Comparison of ENCODE assay signal across 2 cellular contexts in genomic region chr1:109792056-109792831, GRCh38.
TF ChIP-seq lines count a peak whose summit lies in the region.

No MANE protein-coding gene starts in this region.

TF ChIP-seq in A549, 52 proteins besides CTCF, POLR2A, EP300 and RAD21:
- TF ChIP-seq, protein P1, sequence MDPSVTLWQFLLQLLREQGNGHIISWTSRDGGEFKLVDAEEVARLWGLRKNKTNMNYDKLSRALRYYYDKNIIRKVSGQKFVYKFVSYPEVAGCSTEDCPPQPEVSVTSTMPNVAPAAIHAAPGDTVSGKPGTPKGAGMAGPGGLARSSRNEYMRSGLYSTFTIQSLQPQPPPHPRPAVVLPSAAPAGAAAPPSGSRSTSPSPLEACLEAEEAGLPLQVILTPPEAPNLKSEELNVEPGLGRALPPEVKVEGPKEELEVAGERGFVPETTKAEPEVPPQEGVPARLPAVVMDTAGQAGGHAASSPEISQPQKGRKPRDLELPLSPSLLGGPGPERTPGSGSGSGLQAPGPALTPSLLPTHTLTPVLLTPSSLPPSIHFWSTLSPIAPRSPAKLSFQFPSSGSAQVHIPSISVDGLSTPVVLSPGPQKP (IDR thresholded peaks at IDR 0.05; ENCODE audit: low read depth, low read length): no peak
- TF ChIP-seq EHF (CRISPR knock-in tag; IDR thresholded peaks at IDR 0.05) (no peak), HES2 (IDR thresholded peaks at IDR 0.05) (no peak), POLR2AphosphoS2 (conservative IDR thresholded peaks at IDR 0.05; ENCODE audit: low read length) (no peak), JUN (IDR thresholded peaks at IDR 0.05) (peak in 1 of 2 experiments; percentile 62; a peak in 1 of 5 replicates), CBX8 (IDR thresholded peaks at IDR 0.05) (no peak), SMC3 (IDR thresholded peaks at IDR 0.05) (peak; percentile 85), FOSL2 (IDR thresholded peaks at IDR 0.05) (0 out of 2 replicates have a peak, but pooled peaks have one; percentile 27), FOSL2 (CRISPR knock-in tag; IDR thresholded peaks at IDR 0.05) (peak; percentile 76), MAFK (IDR thresholded peaks at IDR 0.05; ENCODE audit: partially characterized antibody) (peak; percentile 100), E2F6 (IDR thresholded peaks at IDR 0.05; ENCODE audit: borderline replicate concordance, low read depth) (no peak), NR3C1 (IDR thresholded peaks at IDR 0.05) (no peak), CHD4 (IDR thresholded peaks at IDR 0.05; ENCODE audit: borderline replicate concordance) (no peak), NFE2L2 (conservative IDR thresholded peaks at IDR 0.05; ENCODE audit: low read length) (peak; percentile 99), KDM5A (IDR thresholded peaks at IDR 0.05) (no peak), HDAC2 (IDR thresholded peaks at IDR 0.05) (no peak), BHLHE40 (IDR thresholded peaks at IDR 0.05; ENCODE audit: low read depth, low read length) (no peak), GATA3 (IDR thresholded peaks at IDR 0.05; ENCODE audit: borderline replicate concordance) (peak; percentile 72; the same call in 1 of the 2 replicates), CHD2 (IDR thresholded peaks at IDR 0.05; ENCODE audit: low read length, partially characterized antibody) (no peak), MYC (IDR thresholded peaks at IDR 0.05; ENCODE audit: borderline replicate concordance, low read length) (no peak), HOXB13 (CRISPR knock-in tag; IDR thresholded peaks at IDR 0.05; ENCODE audit: low read depth) (peak; percentile 5; the same call in 1 of the 2 replicates), EHMT2 (IDR thresholded peaks at IDR 0.05; ENCODE audit: low read depth) (no peak), ZC3H11A (IDR thresholded peaks at IDR 0.05) (no peak), KDM1A (IDR thresholded peaks at IDR 0.05; ENCODE audit: low read depth) (no peak), ZNF302 (CRISPR knock-in tag; IDR thresholded peaks at IDR 0.05) (0 out of 2 replicates have a peak, but pooled peaks have one; percentile 54), HOXB5 (CRISPR knock-in tag; IDR thresholded peaks at IDR 0.05) (0 out of 2 replicates have a peak, but pooled peaks have one; percentile 40), CBX2 (IDR thresholded peaks at IDR 0.05; ENCODE audit: borderline replicate concordance, low read depth) (no peak), PBX3 (IDR thresholded peaks at IDR 0.05) (0 out of 2 replicates have a peak, but pooled peaks have one; percentile 20), SREBF2 (IDR thresholded peaks at IDR 0.05) (no peak), HEYL (CRISPR knock-in tag; IDR thresholded peaks at IDR 0.05) (no peak), MAZ (IDR thresholded peaks at IDR 0.05; ENCODE audit: borderline replicate concordance, low read depth, low read length) (no peak), HOXA7 (CRISPR knock-in tag; IDR thresholded peaks at IDR 0.05) (no peak), PHF8 (IDR thresholded peaks at IDR 0.05; ENCODE audit: borderline replicate concordance, low read depth) (no peak)
- TF ChIP-seq, protein P2, sequence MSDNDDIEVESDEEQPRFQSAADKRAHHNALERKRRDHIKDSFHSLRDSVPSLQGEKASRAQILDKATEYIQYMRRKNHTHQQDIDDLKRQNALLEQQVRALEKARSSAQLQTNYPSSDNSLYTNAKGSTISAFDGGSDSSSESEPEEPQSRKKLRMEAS (IDR thresholded peaks at IDR 0.05): peak; percentile 80
- TF ChIP-seq, protein P3, sequence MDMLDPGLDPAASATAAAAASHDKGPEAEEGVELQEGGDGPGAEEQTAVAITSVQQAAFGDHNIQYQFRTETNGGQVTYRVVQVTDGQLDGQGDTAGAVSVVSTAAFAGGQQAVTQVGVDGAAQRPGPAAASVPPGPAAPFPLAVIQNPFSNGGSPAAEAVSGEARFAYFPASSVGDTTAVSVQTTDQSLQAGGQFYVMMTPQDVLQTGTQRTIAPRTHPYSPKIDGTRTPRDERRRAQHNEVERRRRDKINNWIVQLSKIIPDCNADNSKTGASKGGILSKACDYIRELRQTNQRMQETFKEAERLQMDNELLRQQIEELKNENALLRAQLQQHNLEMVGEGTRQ (IDR thresholded peaks at IDR 0.05): no peak
- TF ChIP-seq, protein P4, sequence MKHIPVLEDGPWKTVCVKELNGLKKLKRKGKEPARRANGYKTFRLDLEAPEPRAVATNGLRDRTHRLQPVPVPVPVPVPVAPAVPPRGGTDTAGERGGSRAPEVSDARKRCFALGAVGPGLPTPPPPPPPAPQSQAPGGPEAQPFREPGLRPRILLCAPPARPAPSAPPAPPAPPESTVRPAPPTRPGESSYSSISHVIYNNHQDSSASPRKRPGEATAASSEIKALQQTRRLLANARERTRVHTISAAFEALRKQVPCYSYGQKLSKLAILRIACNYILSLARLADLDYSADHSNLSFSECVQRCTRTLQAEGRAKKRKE (CRISPR knock-in tag; IDR thresholded peaks at IDR 0.05; ENCODE audit: low read depth): 0 out of 2 replicates have a peak, but pooled peaks have one; percentile 9
TF ChIP-seq in A549: peak in this region for 12.

TF ChIP-seq in H1, 55 proteins besides CTCF, POLR2A, EP300 and RAD21:
- no peak for TF ChIP-seq SIRT6 (IDR thresholded peaks at IDR 0.05; ENCODE audit: low read length)
- no peak for TF ChIP-seq CEBPB (IDR thresholded peaks at IDR 0.05; ENCODE audit: low read depth, low read length)
- no peak for TF ChIP-seq NRF1 (IDR thresholded peaks at IDR 0.05; ENCODE audit: low read depth, low read length)
- no peak for TF ChIP-seq GABPA (IDR thresholded peaks at IDR 0.05; ENCODE audit: borderline replicate concordance, insufficient read depth, low read length)
- no peak for TF ChIP-seq RBBP5 (IDR thresholded peaks at IDR 0.05; ENCODE audit: borderline replicate concordance, low read depth, low read length)
- no peak for TF ChIP-seq BRCA1 (IDR thresholded peaks at IDR 0.05; ENCODE audit: low read depth, low read length)
- peak; percentile 44 for TF ChIP-seq ASH2L (IDR thresholded peaks at IDR 0.05; ENCODE audit: low read length)
- no peak for TF ChIP-seq CHD1 (IDR thresholded peaks at IDR 0.05; ENCODE audit: low read depth, low read length)
- TF ChIP-seq SAP30 (IDR thresholded peaks at IDR 0.05; ENCODE audit: insufficient read depth, insufficient replicate concordance, low read length): no peak
- TF ChIP-seq JUND (IDR thresholded peaks at IDR 0.05; ENCODE audit: low read length): peak; percentile 19; the same call in 1 of the 2 replicates
- no peak for TF ChIP-seq EZH2 (IDR thresholded peaks at IDR 0.05; ENCODE audit: low read depth, low read length, severe bottlenecking)
- no peak for TF ChIP-seq E2F6 (IDR thresholded peaks at IDR 0.05)
- TF ChIP-seq YY1 (IDR thresholded peaks at IDR 0.05; ENCODE audit: low read depth, low read length): no peak
- TF ChIP-seq CREB1 (IDR thresholded peaks at IDR 0.05): no peak
- TF ChIP-seq TAF7 (optimal IDR thresholded peaks at IDR 0.05; ENCODE audit: borderline replicate concordance, low read depth, low read length): no peak
- TF ChIP-seq, protein P5, sequence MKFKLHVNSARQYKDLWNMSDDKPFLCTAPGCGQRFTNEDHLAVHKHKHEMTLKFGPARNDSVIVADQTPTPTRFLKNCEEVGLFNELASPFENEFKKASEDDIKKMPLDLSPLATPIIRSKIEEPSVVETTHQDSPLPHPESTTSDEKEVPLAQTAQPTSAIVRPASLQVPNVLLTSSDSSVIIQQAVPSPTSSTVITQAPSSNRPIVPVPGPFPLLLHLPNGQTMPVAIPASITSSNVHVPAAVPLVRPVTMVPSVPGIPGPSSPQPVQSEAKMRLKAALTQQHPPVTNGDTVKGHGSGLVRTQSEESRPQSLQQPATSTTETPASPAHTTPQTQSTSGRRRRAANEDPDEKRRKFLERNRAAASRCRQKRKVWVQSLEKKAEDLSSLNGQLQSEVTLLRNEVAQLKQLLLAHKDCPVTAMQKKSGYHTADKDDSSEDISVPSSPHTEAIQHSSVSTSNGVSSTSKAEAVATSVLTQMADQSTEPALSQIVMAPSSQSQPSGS (IDR thresholded peaks at IDR 0.05; ENCODE audit: low read length): no peak
- no peak for TF ChIP-seq HDAC2 (IDR thresholded peaks at IDR 0.05; ENCODE audit: borderline replicate concordance in 1 of 2, low read depth in 2 of 2, low read length in 2 of 2)
- no peak for TF ChIP-seq SIN3A (conservative IDR thresholded peaks at IDR 0.05 in 1 of 2, IDR thresholded peaks at IDR 0.05 in 1 of 2; ENCODE audit: low read depth in 1 of 2, low read length in 2 of 2)
- TF ChIP-seq ATF3 (IDR thresholded peaks at IDR 0.05; ENCODE audit: insufficient read depth, low read depth, low read length): no peak
- TF ChIP-seq TBP (IDR thresholded peaks at IDR 0.05; ENCODE audit: low read depth, low read length): peak; percentile 18; the same call in 1 of the 2 replicates
- TF ChIP-seq SRF (IDR thresholded peaks at IDR 0.05; ENCODE audit: low read depth, low read length): no peak
- no peak for TF ChIP-seq CBX5 (IDR thresholded peaks at IDR 0.05; ENCODE audit: low read depth, low read length)
- no peak for TF ChIP-seq BCL11A (IDR thresholded peaks at IDR 0.05; ENCODE audit: low read depth in 2 of 2, low read length in 2 of 2)
- TF ChIP-seq ZNF274 (IDR thresholded peaks at IDR 0.05; ENCODE audit: borderline replicate concordance, extremely low read depth, low read length): no peak
- TF ChIP-seq POU5F1 (IDR thresholded peaks at IDR 0.05; ENCODE audit: low read depth, low read length): no peak
- no peak for TF ChIP-seq KDM1A (IDR thresholded peaks at IDR 0.05; ENCODE audit: borderline replicate concordance, low read length)
- peak; percentile 98 for TF ChIP-seq BACH1 (IDR thresholded peaks at IDR 0.05; ENCODE audit: low read length)
- TF ChIP-seq EGR1 (IDR thresholded peaks at IDR 0.05; ENCODE audit: borderline replicate concordance, low read depth, low read length): no peak
- TF ChIP-seq TCF12 (IDR thresholded peaks at IDR 0.05; ENCODE audit: low read depth, low read length): no peak
- TF ChIP-seq MAFK (IDR thresholded peaks at IDR 0.05; ENCODE audit: low read depth, low read length): peak; percentile 98
- TF ChIP-seq FOSL1 (IDR thresholded peaks at IDR 0.05; ENCODE audit: insufficient read depth, low read depth, low read length): no peak
